Comparison of ENCODE assay signal across 27 cellular contexts in the genomic region with DNA sequence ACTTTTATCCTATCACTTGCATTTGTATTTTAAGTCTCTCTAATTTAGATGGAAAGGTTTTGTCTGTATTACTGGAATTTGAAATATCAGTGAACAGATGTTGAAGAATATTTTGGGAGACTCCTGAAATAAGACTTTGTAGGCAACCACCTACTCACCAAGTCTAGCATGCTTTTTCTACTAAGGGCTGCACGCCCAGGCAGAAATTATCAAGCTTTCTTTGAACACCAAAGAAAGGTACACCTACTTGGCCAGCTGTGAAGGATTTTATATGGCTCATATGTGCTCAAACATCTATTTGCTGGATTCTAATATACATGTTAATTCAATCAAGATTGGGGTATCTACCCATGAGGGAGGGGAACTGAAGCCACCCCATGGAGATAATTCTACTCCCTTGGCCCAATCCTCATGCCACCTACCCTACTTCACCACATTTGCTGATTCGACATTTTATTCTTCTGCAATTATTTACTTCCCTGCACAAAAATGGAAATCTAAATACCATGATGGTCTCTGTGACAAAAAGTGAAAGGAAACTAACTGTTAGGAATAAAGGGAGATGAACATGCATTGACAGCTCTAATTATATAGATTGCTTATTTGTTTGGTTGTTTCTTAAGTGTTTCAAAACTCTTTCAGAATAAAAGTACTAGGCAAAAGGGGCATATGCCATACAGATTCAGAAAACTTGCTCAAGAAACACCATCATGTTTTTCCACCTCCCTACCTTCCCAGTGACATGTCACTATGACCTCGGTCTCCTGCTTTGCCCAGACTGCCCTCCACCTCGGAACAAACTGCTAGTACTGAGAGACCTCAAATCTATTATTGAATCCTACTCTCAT. TPM values are rescaled to one million over a fixed set of nuclear protein-coding genes. Genes with fewer than 3 reads are reported as not detected.
"Had no signal": no experiment of that assay in that cellular context is flagged by ENCODE, and none has a peak within 500 bp of the region (broad histone marks: within the 10 kb centered on the region; RNA-seq: fewer than 3 reads in every experiment).

No MANE protein-coding gene starts in this region.

- ATAC-seq: activated CD4-positive, CD25-positive, alpha-beta regulatory T cell treated with anti-CD3 and anti-CD28 coated beads, Interleukin-2, amount 50 U/mL, for 24 hours; activated CD8-positive, alpha-beta T cell treated with anti-CD3 and anti-CD28 coated beads for 36 hours; Panc1 had no signal

- H3K36me3 ChIP-seq: adrenal gland, breast epithelium, SJCRH30 had no signal

- H3K27ac Mint-ChIP-seq: activated CD8-positive, alpha-beta T cell treated with anti-CD3 and anti-CD28 coated beads for 36 hours; activated naive CD8-positive, alpha-beta T cell treated with anti-CD3 and anti-CD28 coated beads, Interleukin-2, amount 10 ng/mL, durations not matched to agents 7 days and 5 days had no signal

- H3K36me3 Mint-ChIP-seq: activated naive CD8-positive, alpha-beta T cell treated with anti-CD3 and anti-CD28 coated beads, Interleukin-2, amount 10 ng/mL, durations not matched to agents 7 days and 5 days had no signal

- H3K27me3 ChIP-seq: adrenal gland, breast epithelium, SJCRH30 had no signal

- H3K4me1 ChIP-seq: adrenal gland, breast epithelium had no signal

- H3K9me3 ChIP-seq: breast epithelium, SJCRH30, SK-N-SH had no signal

- H3K4me3 Mint-ChIP-seq: activated CD8-positive, alpha-beta T cell treated with anti-CD3 and anti-CD28 coated beads for 36 hours; activated naive CD8-positive, alpha-beta T cell treated with anti-CD3 and anti-CD28 coated beads, Interleukin-2, amount 10 ng/mL, durations not matched to agents 7 days and 5 days had no signal

- DNase-seq: activated CD4-positive, alpha-beta T cell treated with anti-CD3 and anti-CD28 coated beads for 4 hours; activated CD8-positive, alpha-beta memory T cell treated with anti-CD3 and anti-CD28 coated beads, Interleukin-2, amount 50 U/mL, for 4 hours; activated CD8-positive, alpha-beta T cell treated with anti-CD3 and anti-CD28 coated beads for 36 hours; activated naive CD4-positive, alpha-beta T cell treated with anti-CD3 and anti-CD28 coated beads, Interleukin-2, amount 50 U/mL, for 16 hours; activated naive CD8-positive, alpha-beta T cell treated with anti-CD3 and anti-CD28 coated beads, Interleukin-2, amount 10 ng/mL, durations not matched to agents 7 days and 5 days; adrenal gland; aorta; Kasumi-1; KBM-7; NCI-H1092; NCI-H1417; NCI-H1930; NCI-H2171; NCI-H2227 treated with DMSO at 0.1 percent for 48 hours; NCI-H526; Right ventricle myocardium superior; RPMI8226; SJCRH30; SK-N-SH; SW 1271 had no signal

- H3K4me3 ChIP-seq: adrenal gland, breast epithelium, SJCRH30 had no signal

- H3K9me3 Mint-ChIP-seq: activated CD8-positive, alpha-beta T cell treated with anti-CD3 and anti-CD28 coated beads for 36 hours; activated naive CD8-positive, alpha-beta T cell treated with anti-CD3 and anti-CD28 coated beads, Interleukin-2, amount 10 ng/mL, durations not matched to agents 7 days and 5 days had no signal

- H3K27ac ChIP-seq: adrenal gland, breast epithelium, SJCRH30 had no signal

- H3K9ac ChIP-seq: SK-N-SH had no signal

- H3K27me3 Mint-ChIP-seq: activated CD8-positive, alpha-beta T cell treated with anti-CD3 and anti-CD28 coated beads for 36 hours had no signal

RNA-seq across cellular contexts. Expression of a gene that starts 0.9 kb away (rescaled TPM):
- total RNA-seq: activated CD8-positive, alpha-beta T cell treated with anti-CD3 and anti-CD28 coated beads for 36 hours; activated naive CD8-positive, alpha-beta T cell treated with anti-CD3 and anti-CD28 coated beads, Interleukin-2, amount 10 ng/mL, durations not matched to agents 7 days and 5 days; M059J; NCI-H460; OCI-LY7; SJCRH30; T-helper 1 cell treated with Interleukin-12 subunit alpha and Interleukin-12 subunit beta and Interleukin-4 antibody, amounts not matched to agents 30 ng/mL and 1 ng/mL, for 36 hours had no signal

RNA-seq across cellular contexts. Expression of a gene that starts 22.5 kb away (rescaled TPM):
- total RNA-seq: activated CD8-positive, alpha-beta T cell treated with anti-CD3 and anti-CD28 coated beads for 36 hours; activated naive CD8-positive, alpha-beta T cell treated with anti-CD3 and anti-CD28 coated beads, Interleukin-2, amount 10 ng/mL, durations not matched to agents 7 days and 5 days; aorta; NCI-H460; OCI-LY7; SJCRH30; T-helper 1 cell treated with Interleukin-12 subunit alpha and Interleukin-12 subunit beta and Interleukin-4 antibody, amounts not matched to agents 30 ng/mL and 1 ng/mL, for 36 hours had no signal
- polyA plus RNA-seq: aorta had no signal
